Comparison of ENCODE assay signal across 15 cellular contexts in the genomic region with DNA sequence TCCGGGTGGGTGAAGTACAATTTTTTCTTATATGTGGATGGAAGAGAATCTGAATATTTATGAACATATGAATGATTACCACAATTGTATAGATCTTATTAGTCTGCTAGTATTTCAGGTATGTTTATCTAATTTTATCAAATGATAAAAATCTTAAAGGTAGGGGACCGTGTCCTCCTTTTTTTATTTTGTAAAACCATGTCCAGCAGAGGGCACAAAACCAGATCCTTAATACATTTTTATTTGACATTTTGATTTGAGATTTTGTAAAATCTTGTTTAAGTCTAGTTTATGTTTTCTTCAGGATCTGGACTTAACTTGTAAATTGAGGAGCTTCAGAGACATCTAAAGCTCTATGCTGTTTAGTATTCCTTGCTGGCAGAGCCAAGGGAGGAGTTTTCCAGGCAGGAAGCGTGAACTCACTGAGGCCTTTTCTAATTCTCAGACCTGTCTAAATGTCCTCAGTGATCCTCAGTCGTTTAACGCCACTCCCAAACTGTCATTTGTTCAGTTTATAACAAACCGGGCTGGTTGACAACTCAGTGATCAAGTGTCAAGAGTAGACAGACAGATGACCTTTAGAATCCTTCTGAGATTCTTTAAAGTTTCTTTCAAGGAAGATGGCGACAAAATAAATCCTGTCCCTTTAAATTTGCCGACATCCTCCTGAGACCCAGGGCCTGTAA.
A peak's percentile ranks its signal among the peaks of the same experiment; 100 is the strongest.
DNase-seq lines count a peak whose midpoint lies in the region; ATAC-seq, FAIRE-seq and TF ChIP-seq lines count a peak whose summit lies in the region.
"Had no signal": no experiment of that assay in that cellular context is flagged by ENCODE, and none has a peak within 500 bp of the region (broad histone marks: within the 10 kb centered on the region; RNA-seq: fewer than 3 reads in every experiment).

No MANE protein-coding gene starts in this region.

- CTCF ChIA-PET in A549 (lab: Yijun Ruan, JAX) = interaction anchor here (0.7 to 2.8 kb wide), 10 partner anchors 10 to 579 kb away, joined by 3 to 9 read pairs (median 4); no protein-coding TSS in a partner anchor

- no peaks in the 10 kb centered on the region for H3K36me3 ChIP-seq in kidney (ENCODE audit: control insufficient read depth in 1 of 2, insufficient read depth in 2 of 2, low read length in 2 of 2)

- TF ChIP-seq RAD21 in A549 (conservative IDR thresholded peaks at IDR 0.05 in 1 of 2, IDR thresholded peaks at IDR 0.05 in 1 of 2) = peak; percentile 26 to 44; a peak in 3 of 5 replicates

- TF ChIP-seq CTCF in A549 (IDR thresholded peaks at IDR 0.05) = peak; percentile 52
- TF ChIP-seq CTCF in GM13977 (IDR thresholded peaks at IDR 0.05; ENCODE audit: extremely low read depth, insufficient read depth, missing control alignments) = peak; percentile 4
- TF ChIP-seq CTCF in astrocyte of the spinal cord (IDR thresholded peaks at IDR 0.05; ENCODE audit: low read depth, low read length) = no peak
- TF ChIP-seq CTCF in kidney (IDR thresholded peaks at IDR 0.05; ENCODE audit: borderline replicate concordance, extremely low read depth, insufficient read depth) = no peak

- no peaks in the 10 kb centered on the region for H3K9me3 ChIP-seq in A549
- H3K9me3 ChIP-seq in kidney (ENCODE audit: control insufficient read depth in 1 of 2, low read length in 2 of 2) = peaks cover 0 to 2% of the 10 kb centered on the region in 2 donors

- no peak overlapping the region for H3K4me3 ChIP-seq in A549
- H3K4me3 ChIP-seq in astrocyte of the spinal cord (ENCODE audit: low read depth, low read length) = no peak overlapping the region
- H3K4me3 ChIP-seq in kidney (ENCODE audit: low read length in 2 of 2) = no peak overlapping the region
- H3K4me3 ChIP-seq: GM12878 had no signal

- H3K4me1 ChIP-seq in A549 (peaks cover 16% of the 10 kb centered on the region; the same call in 2 of the 3 replicates), kidney (ENCODE audit: control insufficient read depth in 1 of 2, insufficient read depth in 1 of 2, low read depth in 1 of 2, low read length in 2 of 2) (no peaks in the 10 kb centered on the region)

- POLR2A ChIA-PET in A549 (lab: Yijun Ruan, JAX) = no interaction called here

- TF ChIP-seq POLR2A in A549 (IDR thresholded peaks at IDR 0.05; ENCODE audit: low read length) = no peak

- no peak overlapping the region for H3K27ac ChIP-seq in A549
- H3K27ac ChIP-seq in kidney (ENCODE audit: low read depth in 2 of 2, low read length in 2 of 2) = no peak overlapping the region

- FAIRE-seq in A549 (lab: Jason Lieb, UNC) = no peak
- peak; percentile 13 for FAIRE-seq in kidney (lab: Jason Lieb, UNC)
- FAIRE-seq: endometrium, GM12878 had no signal

- H3K9ac ChIP-seq in kidney (ENCODE audit: low read length in 2 of 2) = no peak overlapping the region

- ATAC-seq in A549 (no peak), GM18909 (IDR thresholded peaks at IDR 0.05; ENCODE audit: poor library complexity, unreplicated experiment) (no peak)
- ATAC-seq in stimulated activated naive CD8-positive, alpha-beta T cell treated with anti-CD3 and anti-CD28 coated beads, Interleukin-15, Interleukin-2, amounts not matched to agents 100 U/mL and 50 U/mL, for 24 hours = no peak
- ATAC-seq: GM12878 had no signal

- intact Hi-C loops in kidney (cut with DNase I) = no loop called here

- H3K4me2 ChIP-seq in A549 = no peak overlapping the region

- TF ChIP-seq EP300 in A549 (IDR thresholded peaks at IDR 0.05) = no peak

- WGBS in A549 (ENCODE audit: missing lambda C conversion rate) = 56% methylated on average over 8 of the region's 8 CpGs

- DNase-seq in A549 (ENCODE audit: low read depth in 1 of 2, low spot score in 1 of 2) = no peak
- no peak for DNase-seq in GM13977 (ENCODE audit: low spot score)
- peak; percentile 22 for DNase-seq in astrocyte of the spinal cord (ENCODE audit: low read depth, low spot score)
- DNase-seq in kidney = no peak
- DNase-seq in hypothalamus (lab: John Stamatoyannopoulos, UW) = no peak
- DNase-seq in stimulated activated naive CD8-positive, alpha-beta T cell treated with anti-CD3 and anti-CD28 coated beads, Interleukin-15, Interleukin-2, amounts not matched to agents 100 U/mL and 50 U/mL, for 24 hours = no peak
- DNase-seq in activated CD8-positive, alpha-beta memory T cell treated with anti-CD3 and anti-CD28 coated beads, Interleukin-2, amount 50 U/mL, for 48 hours = no peak
- DNase-seq: activated CD8-positive, alpha-beta memory T cell treated with anti-CD3 and anti-CD28 coated beads for 24 hours; activated naive CD8-positive, alpha-beta T cell treated with anti-CD3 and anti-CD28 coated beads, Interleukin-2, amount 10 ng/mL, durations not matched to agents 7 days and 5 days; NCI-H1694; nucleus accumbens; OCI-M1 had no signal

- in situ Hi-C loops in GM13977 (cut with MboI; ENCODE audit: low pct_unique_long_range_greater_than_20kb, low sequenced_read_pairs, unreplicated experiment) (no loop called here), astrocyte of the spinal cord (cut with HindIII; ENCODE audit: low sequenced_read_pairs) (no loop called here)

TF ChIP-seq in A549, 52 proteins besides CTCF, POLR2A, EP300 and RAD21:
- TF ChIP-seq SMC3 (IDR thresholded peaks at IDR 0.05) (peak; percentile 65), ZSCAN20 (CRISPR knock-in tag; IDR thresholded peaks at IDR 0.05) (no peak)

Comparison
In these comparisons a context has a peak if more than half of its experiments do, and no peak if none do; other contexts are left out.
1. CTCF ChIP-seq: peak in A549 (single experiment) and GM13977 (single experiment); none in astrocyte of the spinal cord (single experiment) and kidney (single experiment).